ENCODE assay signal across 8 cellular contexts in the genomic region with DNA sequence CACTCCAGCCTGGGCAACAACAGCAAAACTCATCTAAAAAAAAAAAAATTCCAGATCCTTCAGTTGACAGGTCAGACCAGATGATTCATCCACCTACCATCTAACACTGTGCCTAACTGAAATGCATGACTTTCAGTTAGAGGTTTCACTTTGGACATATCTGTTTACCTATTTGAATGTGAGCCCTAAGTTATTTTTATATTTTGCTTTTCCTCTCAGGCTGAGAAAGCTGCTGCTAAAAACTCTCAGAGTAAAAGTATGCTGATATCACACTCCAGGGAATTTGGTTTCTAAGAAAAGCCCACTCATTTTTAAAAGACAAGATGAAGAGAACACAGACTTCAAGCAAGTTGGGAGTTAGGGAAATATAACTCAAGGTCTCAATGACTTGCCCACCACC.
DNase-seq lines count a peak whose midpoint lies in the region; ATAC-seq and TF ChIP-seq lines count a peak whose summit lies in the region.

No MANE protein-coding gene starts in this region.

- peak; percentile 56 for DNase-seq in RWPE1 (ENCODE audit: low spot score)
- peak; percentile 88 for DNase-seq in iris pigment epithelial cell (ENCODE audit: low read depth)
- DNase-seq in NCI-H446 treated with DMSO at 0.1 percent for 48 hours (lab: John Stamatoyannopoulos, UW): no peak
- DNase-seq in effector CD4-positive, alpha-beta T cell: no peak
- DNase-seq in mesothelial cell of epicardium (ENCODE audit: low spot score in 2 of 2, unreplicated experiment in 2 of 2): no peak
- no peak for DNase-seq in activated CD4-positive, alpha-beta T cell treated with anti-CD3 and anti-CD28 coated beads for 4 hours

- H3K27ac Mint-ChIP-seq in mesothelial cell of epicardium: no peak overlapping the region

- ATAC-seq in GM18519 (IDR thresholded peaks at IDR 0.05; ENCODE audit: low FRiP score, unreplicated experiment) (peak; percentile 91), HG02588 (IDR thresholded peaks at IDR 0.05; ENCODE audit: unreplicated experiment) (peak; percentile 95)

- POLR2A ChIA-PET in RWPE1 (lab: Yijun Ruan, JAX; ENCODE audit: low non-redundant PET): no interaction called here

- no peaks in the 10 kb centered on the region for H3K27me3 Mint-ChIP-seq in mesothelial cell of epicardium (ENCODE audit: low read depth)

- CTCF ChIA-PET in RWPE1 (lab: Yijun Ruan, JAX): interaction anchor here (0.6 kb wide), 1 partner anchor 125 kb away, joined by 3 read pairs; no protein-coding TSS in a partner anchor

- TF ChIP-seq CTCF in RWPE1 (conservative IDR thresholded peaks at IDR 0.05; ENCODE audit: low read depth): no peak
- no peak for TF ChIP-seq CTCF in mesothelial cell of epicardium (IDR thresholded peaks at IDR 0.05; ENCODE audit: unreplicated experiment)

- peaks cover 2% of the 10 kb centered on the region for H3K4me1 Mint-ChIP-seq in mesothelial cell of epicardium

- H3K4me3 Mint-ChIP-seq in mesothelial cell of epicardium: no peak overlapping the region

- H3K36me3 Mint-ChIP-seq in mesothelial cell of epicardium: no peaks in the 10 kb centered on the region

- H3K27ac ChIP-seq in RWPE1: no peak overlapping the region

- peaks cover 11% of the 10 kb centered on the region for H3K9me3 Mint-ChIP-seq in mesothelial cell of epicardium

Comparison
In these comparisons a context has a peak if more than half of its experiments do, and no peak if none do; other contexts are left out.
1. DNase-seq: peak in RWPE1 (single experiment) and iris pigment epithelial cell (single experiment); none in NCI-H446 treated with DMSO at 0.1 percent for 48 hours (single experiment), effector CD4-positive, alpha-beta T cell (single experiment), mesothelial cell of epicardium (0 of 2) and activated CD4-positive, alpha-beta T cell treated with anti-CD3 and anti-CD28 coated beads for 4 hours (0 of 2).